8 cellular contexts compared by ENCODE assay signal in genomic region chr2:170928036-170928823, GRCh38. TPM values are rescaled to one million over a fixed set of nuclear protein-coding genes. Genes with fewer than 3 reads are reported as not detected.
DNase-seq lines count a peak whose midpoint lies in the region; ATAC-seq and TF ChIP-seq lines count a peak whose summit lies in the region.

No MANE protein-coding gene starts in this region.

- no peaks in the 10 kb centered on the region for H3K36me3 Mint-ChIP-seq in T-helper 17 cell (ENCODE audit: low read depth)

- TF ChIP-seq CTCF in esophagus muscularis mucosa (IDR thresholded peaks at IDR 0.05) (no peak), osteoblast (IDR thresholded peaks at IDR 0.05; ENCODE audit: extremely low read depth, low read depth, low read length) (no peak), GM10266 (IDR thresholded peaks at IDR 0.05; ENCODE audit: control insufficient read depth, insufficient read depth, low read depth, missing control alignments) (no peak)

- H3K79me2 ChIP-seq in osteoblast (ENCODE audit: insufficient read depth, low read length), result peaks cover 42% of the 10 kb centered on the region

- DNase-seq in DMS53 (lab: John Stamatoyannopoulos, UW) (peak; percentile 92), T-helper 17 cell (no peak), esophagus muscularis mucosa (ENCODE audit: extremely low spot score) (no peak), osteoblast (ENCODE audit: insufficient read length, low spot score, missing footprints) (peak; percentile 78), GM10266 (ENCODE audit: extremely low spot score) (no peak)

- H3K27ac ChIP-seq in HUES64 (ENCODE audit: low read depth, low read length) (peak overlapping the region; percentile 70; the same call in 1 of the 2 replicates), esophagus muscularis mucosa (replicated peaks in 1 of 4) (peak overlapping the region; percentile 79 to 96 (median 94)), osteoblast (ENCODE audit: low read depth, low read length) (peak overlapping the region; percentile 63)

- peaks cover 26% of the 10 kb centered on the region for H3K4me1 Mint-ChIP-seq in T-helper 17 cell

- peaks cover 35% of the 10 kb centered on the region for H4K20me1 ChIP-seq in osteoblast (ENCODE audit: insufficient read depth, low read length)

- peaks cover 8% of the 10 kb centered on the region for H3K36me3 ChIP-seq in HUES64 (ENCODE audit: insufficient read depth, low read length)
- no peaks in the 10 kb centered on the region for H3K36me3 ChIP-seq in esophagus muscularis mucosa
- H3K36me3 ChIP-seq in osteoblast (ENCODE audit: insufficient read depth, low read length), result no peaks in the 10 kb centered on the region

- H2AFZ ChIP-seq in osteoblast (ENCODE audit: low read length), result peak overlapping the region; percentile 79

- TF ChIP-seq POLR2A in esophagus muscularis mucosa (IDR thresholded peaks at IDR 0.05; ENCODE audit: low read depth), result no peak

- no peaks in the 10 kb centered on the region for H3K27me3 Mint-ChIP-seq in T-helper 17 cell

- H3K4me2 ChIP-seq in osteoblast (ENCODE audit: insufficient read depth, low read length), result peak overlapping the region; percentile 81

- peak overlapping the region; percentile 96 for H3K27ac Mint-ChIP-seq in T-helper 17 cell

- 76% methylated on average over 15 of the region's 17 CpGs for WGBS in HUES64
- 67% methylated on average over 17 of the region's 17 CpGs for WGBS in esophagus muscularis mucosa

- no peaks in the 10 kb centered on the region for H3K27me3 ChIP-seq in HUES64 (ENCODE audit: insufficient read depth, low read length)
- no peaks in the 10 kb centered on the region for H3K27me3 ChIP-seq in esophagus muscularis mucosa
- H3K27me3 ChIP-seq in osteoblast (ENCODE audit: insufficient read depth, low read length), result no peaks in the 10 kb centered on the region

- TF ChIP-seq EP300 in esophagus muscularis mucosa (IDR thresholded peaks at IDR 0.05), result no peak

- H3K4me1 ChIP-seq in HUES64 (ENCODE audit: insufficient read depth, low read length), result peaks cover 17% of the 10 kb centered on the region
- peaks cover 22 to 39% (median 38%) of the 10 kb centered on the region in 4 donors for H3K4me1 ChIP-seq in esophagus muscularis mucosa
- H3K4me1 ChIP-seq in osteoblast (ENCODE audit: insufficient read depth, low read length), result peaks cover 26% of the 10 kb centered on the region

- H3K9me3 ChIP-seq in HUES64 (ENCODE audit: insufficient read depth, low read depth, low read length) (peaks cover 27% of the 10 kb centered on the region), T-helper 17 cell (ENCODE audit: control insufficient read depth, low read length, poor library complexity, severe bottlenecking) (no peaks in the 10 kb centered on the region), esophagus muscularis mucosa (no peaks in the 10 kb centered on the region), osteoblast (ENCODE audit: low read depth, low read length) (no peaks in the 10 kb centered on the region)

- H3K9ac ChIP-seq in HUES64 (ENCODE audit: low read depth, low read length), result peak overlapping the region; percentile 70

- H3K4me3 ChIP-seq in HUES64 (ENCODE audit: low read length) (peak overlapping the region; percentile 86), esophagus muscularis mucosa (peak overlapping the region; percentile 67 to 93 (median 90)), osteoblast (ENCODE audit: insufficient read depth, low read length) (peak overlapping the region; percentile 63)

- intact Hi-C loops in esophagus muscularis mucosa (cut with DNase I), result no loop called here

- ATAC-seq in T-helper 17 cell (no peak), GM21717 (IDR thresholded peaks at IDR 0.05; ENCODE audit: unreplicated experiment) (no peak), GM21447 (IDR thresholded peaks at IDR 0.05; ENCODE audit: unreplicated experiment) (no peak)

- H3K4me3 Mint-ChIP-seq in T-helper 17 cell, result peak overlapping the region; percentile 95

RNA-seq across cellular contexts. Expression of gene GORASP2, which starts 0.8 kb away (rescaled TPM):
- 68.1 TPM for polyA plus RNA-seq in HUES64 (2013, experiment 1 of 2)
- polyA plus RNA-seq in HUES64 (2013, experiment 2 of 2), result 77.3 TPM
- total RNA-seq in T-helper 17 cell (10 to 100 TPM; 80.5 to 89.4 TPM), esophagus muscularis mucosa (10 to 100 TPM; 32.6 to 54.0 (median 42.1) TPM), osteoblast (51.8 and 54.2 TPM in 2 replicates)

Comparison
In these comparisons a context has a peak if more than half of its experiments do, and no peak if none do; other contexts are left out.
1. DNase-seq: peak in DMS53 (single experiment) and osteoblast (single experiment); none in T-helper 17 cell (0 of 3), esophagus muscularis mucosa (single experiment) and GM10266 (single experiment).
2. Peak in every context shown above with its lines, with median percentiles within 50 percentile points of each other: H3K27ac ChIP-seq and H3K4me3 ChIP-seq.